Comparison of ENCODE assay signal across 16 cellular contexts in the genomic region with DNA sequence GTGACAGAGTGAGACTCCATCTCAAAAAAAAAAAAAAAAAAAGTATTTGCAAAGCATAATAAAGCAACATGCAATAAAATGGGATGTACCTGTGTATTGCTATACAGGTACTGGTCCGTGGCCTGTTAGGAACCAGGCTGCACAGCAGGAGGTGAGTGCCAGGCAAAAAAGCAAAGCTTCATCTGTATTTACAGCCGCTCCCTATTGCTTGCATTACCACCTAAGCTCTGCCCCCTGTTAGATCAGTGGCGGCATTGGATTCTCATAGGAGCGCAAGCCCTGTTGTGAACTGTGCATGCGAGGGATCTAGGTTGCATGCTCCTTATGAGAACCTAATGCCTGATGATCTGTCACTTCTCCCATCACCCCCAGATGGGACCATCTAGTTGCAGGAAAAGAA.
DNase-seq lines count a peak whose midpoint lies in the region; ATAC-seq and TF ChIP-seq lines count a peak whose summit lies in the region.
"Had no signal": no experiment of that assay in that cellular context is flagged by ENCODE, and none has a peak within 500 bp of the region (broad histone marks: within the 10 kb centered on the region; RNA-seq: fewer than 3 reads in every experiment).

No MANE protein-coding gene starts in this region.

- no peak overlapping the region for H3K4me3 Mint-ChIP-seq in T-cell
- H3K4me3 Mint-ChIP-seq in immature natural killer cell: peak overlapping the region in 1 of 5 donors; percentile 39
- no peak overlapping the region for H3K4me3 Mint-ChIP-seq in stimulated activated effector memory CD8-positive, alpha-beta T cell treated with anti-CD3 and anti-CD28 coated beads, Interleukin-12 subunit alpha, Interleukin-12 subunit beta, amount 100 ng/mL, for 72 hours
- H3K4me3 Mint-ChIP-seq: CD8-positive, alpha-beta T cell; GM23338 had no signal

- H3K4me1 ChIP-seq in DND-41 (ENCODE audit: insufficient read depth, low read length): no peaks in the 10 kb centered on the region
- H3K4me1 ChIP-seq: Caco-2 had no signal

- H3K27ac ChIP-seq in DND-41 (ENCODE audit: low read length): no peak overlapping the region

- no peak for DNase-seq in DND-41
- no peak for DNase-seq in T-cell
- DNase-seq in immature natural killer cell: no peak
- peak in 1 of 2 donors; percentile 41 for DNase-seq in stimulated activated effector memory CD8-positive, alpha-beta T cell treated with anti-CD3 and anti-CD28 coated beads, Interleukin-12 subunit alpha, Interleukin-12 subunit beta, amount 100 ng/mL, for 72 hours (ENCODE audit: low spot score in 2 of 2)
- no peak for DNase-seq in NCI-H1048 (lab: John Stamatoyannopoulos, UW)
- DNase-seq in HT-29 (ENCODE audit: low spot score): no peak
- DNase-seq: C1 segment of cervical spinal cord; Caco-2; CD8-positive, alpha-beta T cell; DMS153; EL; GDM1; HCEC 1CT had no signal

- H3K36me3 Mint-ChIP-seq in T-cell: peaks cover 72% of the 10 kb centered on the region
- H3K36me3 Mint-ChIP-seq in immature natural killer cell: peaks cover 13 to 45% (median 32%) of the 10 kb centered on the region in 3 donors
- peaks cover 89% of the 10 kb centered on the region for H3K36me3 Mint-ChIP-seq in stimulated activated effector memory CD8-positive, alpha-beta T cell treated with anti-CD3 and anti-CD28 coated beads, Interleukin-12 subunit alpha, Interleukin-12 subunit beta, amount 100 ng/mL, for 72 hours

- CTCF ChIA-PET in T-cell (lab: Charles Lee): no interaction called here

- H3K4me2 ChIP-seq in DND-41 (ENCODE audit: insufficient read depth, low read length): no peak overlapping the region
- H3K4me2 ChIP-seq: GM23338 had no signal

- H3K4me1 Mint-ChIP-seq in T-cell (peaks cover 42 to 59% (median 44%) of the 10 kb centered on the region in 3 donors), immature natural killer cell (peaks cover 70 to 86% of the 10 kb centered on the region in 2 donors)
- H3K4me1 Mint-ChIP-seq in stimulated activated effector memory CD8-positive, alpha-beta T cell treated with anti-CD3 and anti-CD28 coated beads, Interleukin-12 subunit alpha, Interleukin-12 subunit beta, amount 100 ng/mL, for 72 hours: peaks cover 38% of the 10 kb centered on the region

- POLR2A ChIA-PET in T-cell (lab: Charles Lee): no interaction called here

- peaks cover 62% of the 10 kb centered on the region for H3K79me2 ChIP-seq in DND-41 (ENCODE audit: insufficient read depth, low read length)

- no peaks in the 10 kb centered on the region for H3K9me3 ChIP-seq in DND-41 (ENCODE audit: insufficient read depth, low read length, severe bottlenecking)
- H3K9me3 ChIP-seq: Caco-2 had no signal

- TF ChIP-seq CTCF in DND-41 (IDR thresholded peaks at IDR 0.05; ENCODE audit: borderline replicate concordance, extremely low read depth, low read length, poor library complexity, severe bottlenecking): no peak

- H2AFZ ChIP-seq in DND-41 (ENCODE audit: low read depth, low read length): no peak overlapping the region
- H2AFZ ChIP-seq: GM23338 had no signal

- no peak overlapping the region for H3K9ac ChIP-seq in DND-41 (ENCODE audit: low read depth, low read length)

- H3K27me3 Mint-ChIP-seq in T-cell (no peaks in the 10 kb centered on the region), immature natural killer cell (ENCODE audit: low read depth in 3 of 3) (peaks cover 0 to 20% (median 2%) of the 10 kb centered on the region in 3 donors)

- no peaks in the 10 kb centered on the region for H4K20me1 ChIP-seq in DND-41 (ENCODE audit: insufficient read depth, low read length)

- peaks cover 91% of the 10 kb centered on the region for H3K36me3 ChIP-seq in DND-41 (ENCODE audit: insufficient read depth, low read length)

- peaks cover 0 to 3% (median 0%) of the 10 kb centered on the region in 3 donors for H3K9me3 Mint-ChIP-seq in T-cell
- H3K9me3 Mint-ChIP-seq in immature natural killer cell: peaks cover 0 to 2% (median 0%) of the 10 kb centered on the region in 6 donors
- H3K9me3 Mint-ChIP-seq in stimulated activated effector memory CD8-positive, alpha-beta T cell treated with anti-CD3 and anti-CD28 coated beads, Interleukin-12 subunit alpha, Interleukin-12 subunit beta, amount 100 ng/mL, for 72 hours: no peaks in the 10 kb centered on the region
- H3K9me3 Mint-ChIP-seq: CD8-positive, alpha-beta T cell had no signal

- ATAC-seq in DND-41 (ENCODE audit: insufficient read depth, low read depth) (0 out of 3 replicates have a peak, but pooled peaks have one; percentile 18), T-cell (replicated peaks in 1 of 4) (no peak), GM18519 (IDR thresholded peaks at IDR 0.05; ENCODE audit: low FRiP score, unreplicated experiment) (no peak)
- ATAC-seq in stimulated activated effector memory CD8-positive, alpha-beta T cell treated with anti-CD3 and anti-CD28 coated beads, Interleukin-12 subunit alpha, Interleukin-12 subunit beta, amount 100 ng/mL, for 72 hours: no peak
- ATAC-seq: CD8-positive, alpha-beta T cell; GM12878; GM23338 had no signal

- peak overlapping the region; percentile 37 to 77 for H3K27ac Mint-ChIP-seq in T-cell
- H3K27ac Mint-ChIP-seq in immature natural killer cell: peak overlapping the region; percentile 25 to 91 (median 84)
- H3K27ac Mint-ChIP-seq in stimulated activated effector memory CD8-positive, alpha-beta T cell treated with anti-CD3 and anti-CD28 coated beads, Interleukin-12 subunit alpha, Interleukin-12 subunit beta, amount 100 ng/mL, for 72 hours: peak overlapping the region; percentile 77

- H3K4me3 ChIP-seq in DND-41 (ENCODE audit: low read depth in 1 of 2, low read length in 2 of 2): no peak overlapping the region
- H3K4me3 ChIP-seq: GM12878, GM23338 had no signal

- no peaks in the 10 kb centered on the region for H3K27me3 ChIP-seq in DND-41 (ENCODE audit: insufficient read depth, low read length, poor library complexity)
